Comparison of ENCODE assay signal across 1 cellular context in the genomic region with DNA sequence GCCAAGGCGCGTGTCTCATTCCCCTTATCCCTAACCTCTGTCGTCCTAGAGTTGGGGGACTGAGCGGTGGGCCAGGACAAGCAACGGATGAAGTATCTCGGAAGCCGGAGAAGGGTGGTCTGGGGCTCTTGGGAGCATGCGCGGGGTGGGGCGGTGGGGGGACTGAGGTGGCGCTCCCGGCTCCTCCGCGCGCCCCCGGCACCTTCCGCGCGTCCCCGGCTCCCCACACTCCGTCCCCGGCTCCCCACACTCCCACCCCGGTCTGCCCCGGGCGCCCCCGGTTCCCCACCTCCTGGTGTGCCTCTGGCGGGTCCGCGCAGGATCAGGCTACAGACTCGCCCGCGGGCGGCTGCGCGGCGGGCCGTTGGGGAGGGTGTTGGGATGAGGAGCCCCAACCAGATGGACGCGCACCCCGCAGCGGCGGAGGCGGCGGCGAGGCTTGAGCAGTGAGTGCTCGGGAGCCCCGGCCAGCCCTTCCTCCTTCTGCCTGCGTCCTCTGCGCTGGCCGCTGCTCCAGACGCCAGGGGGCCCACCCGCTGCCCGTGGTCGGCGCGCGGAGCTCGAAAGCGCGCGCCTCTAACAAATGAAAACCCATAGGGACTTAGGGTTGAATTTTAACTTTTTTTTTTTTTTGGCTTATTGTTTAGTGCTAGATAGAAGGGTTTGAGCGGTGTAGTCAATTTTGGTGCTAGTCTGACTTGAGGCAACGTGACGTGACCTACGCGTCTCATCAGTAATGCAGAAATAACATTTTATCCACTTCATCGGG.
TF ChIP-seq lines count a peak whose summit lies in the region.

No MANE protein-coding gene starts in this region.

TF ChIP-seq in HepG2, 621 proteins besides CTCF, POLR2A, EP300 and RAD21 (continued from another document and continues in another):
- TF ChIP-seq, protein P1, sequence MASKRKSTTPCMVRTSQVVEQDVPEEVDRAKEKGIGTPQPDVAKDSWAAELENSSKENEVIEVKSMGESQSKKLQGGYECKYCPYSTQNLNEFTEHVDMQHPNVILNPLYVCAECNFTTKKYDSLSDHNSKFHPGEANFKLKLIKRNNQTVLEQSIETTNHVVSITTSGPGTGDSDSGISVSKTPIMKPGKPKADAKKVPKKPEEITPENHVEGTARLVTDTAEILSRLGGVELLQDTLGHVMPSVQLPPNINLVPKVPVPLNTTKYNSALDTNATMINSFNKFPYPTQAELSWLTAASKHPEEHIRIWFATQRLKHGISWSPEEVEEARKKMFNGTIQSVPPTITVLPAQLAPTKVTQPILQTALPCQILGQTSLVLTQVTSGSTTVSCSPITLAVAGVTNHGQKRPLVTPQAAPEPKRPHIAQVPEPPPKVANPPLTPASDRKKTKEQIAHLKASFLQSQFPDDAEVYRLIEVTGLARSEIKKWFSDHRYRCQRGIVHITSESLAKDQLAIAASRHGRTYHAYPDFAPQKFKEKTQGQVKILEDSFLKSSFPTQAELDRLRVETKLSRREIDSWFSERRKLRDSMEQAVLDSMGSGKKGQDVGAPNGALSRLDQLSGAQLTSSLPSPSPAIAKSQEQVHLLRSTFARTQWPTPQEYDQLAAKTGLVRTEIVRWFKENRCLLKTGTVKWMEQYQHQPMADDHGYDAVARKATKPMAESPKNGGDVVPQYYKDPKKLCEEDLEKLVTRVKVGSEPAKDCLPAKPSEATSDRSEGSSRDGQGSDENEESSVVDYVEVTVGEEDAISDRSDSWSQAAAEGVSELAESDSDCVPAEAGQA (IDR thresholded peaks at IDR 0.05; ENCODE audit: low read depth): no peak
- TF ChIP-seq, protein P1 (CRISPR knock-in tag; IDR thresholded peaks at IDR 0.05; ENCODE audit: borderline replicate concordance): 0 out of 2 replicates have a peak, but pooled peaks have one; percentile 5
- TF ChIP-seq, protein P2, sequence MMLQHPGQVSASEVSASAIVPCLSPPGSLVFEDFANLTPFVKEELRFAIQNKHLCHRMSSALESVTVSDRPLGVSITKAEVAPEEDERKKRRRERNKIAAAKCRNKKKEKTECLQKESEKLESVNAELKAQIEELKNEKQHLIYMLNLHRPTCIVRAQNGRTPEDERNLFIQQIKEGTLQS (CRISPR knock-in tag; IDR thresholded peaks at IDR 0.05): peak; percentile 59; the same call in 1 of the 2 replicates
- TF ChIP-seq ZNF556 (CRISPR knock-in tag; IDR thresholded peaks at IDR 0.05; ENCODE audit: borderline replicate concordance): no peak
- no peak for TF ChIP-seq CC2D1A (CRISPR knock-in tag; IDR thresholded peaks at IDR 0.05)
- TF ChIP-seq YEATS4 (CRISPR knock-in tag; IDR thresholded peaks at IDR 0.05; ENCODE audit: borderline replicate concordance): 0 out of 2 replicates have a peak, but pooled peaks have one; percentile 38
- TF ChIP-seq HOXD1 (CRISPR knock-in tag; IDR thresholded peaks at IDR 0.05): peak; percentile 64; the same call in 1 of the 2 replicates
- TF ChIP-seq, protein P3, sequence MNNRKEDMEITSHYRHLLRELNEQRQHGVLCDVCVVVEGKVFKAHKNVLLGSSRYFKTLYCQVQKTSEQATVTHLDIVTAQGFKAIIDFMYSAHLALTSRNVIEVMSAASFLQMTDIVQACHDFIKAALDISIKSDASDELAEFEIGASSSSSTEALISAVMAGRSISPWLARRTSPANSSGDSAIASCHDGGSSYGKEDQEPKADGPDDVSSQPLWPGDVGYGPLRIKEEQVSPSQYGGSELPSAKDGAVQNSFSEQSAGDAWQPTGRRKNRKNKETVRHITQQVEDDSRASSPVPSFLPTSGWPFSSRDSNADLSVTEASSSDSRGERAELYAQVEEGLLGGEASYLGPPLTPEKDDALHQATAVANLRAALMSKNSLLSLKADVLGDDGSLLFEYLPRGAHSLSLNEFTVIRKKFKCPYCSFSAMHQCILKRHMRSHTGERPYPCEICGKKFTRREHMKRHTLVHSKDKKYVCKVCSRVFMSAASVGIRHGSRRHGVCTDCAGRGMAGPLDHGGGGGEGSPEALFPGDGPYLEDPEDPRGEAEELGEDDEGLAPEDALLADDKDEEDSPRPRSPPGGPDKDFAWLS (CRISPR knock-in tag; IDR thresholded peaks at IDR 0.05; ENCODE audit: borderline replicate concordance): no peak
- no peak for TF ChIP-seq SIN3B (IDR thresholded peaks at IDR 0.05; ENCODE audit: low read length)
- no peak for TF ChIP-seq NFRKB (IDR thresholded peaks at IDR 0.05)
- no peak for TF ChIP-seq ZNF780A (CRISPR knock-in tag; IDR thresholded peaks at IDR 0.05)
- TF ChIP-seq KDM1A (CRISPR knock-in tag; IDR thresholded peaks at IDR 0.05): no peak
- peak; percentile 16; the same call in 1 of the 2 replicates for TF ChIP-seq FOXA3 (CRISPR knock-in tag; IDR thresholded peaks at IDR 0.05)
- TF ChIP-seq, protein P4, sequence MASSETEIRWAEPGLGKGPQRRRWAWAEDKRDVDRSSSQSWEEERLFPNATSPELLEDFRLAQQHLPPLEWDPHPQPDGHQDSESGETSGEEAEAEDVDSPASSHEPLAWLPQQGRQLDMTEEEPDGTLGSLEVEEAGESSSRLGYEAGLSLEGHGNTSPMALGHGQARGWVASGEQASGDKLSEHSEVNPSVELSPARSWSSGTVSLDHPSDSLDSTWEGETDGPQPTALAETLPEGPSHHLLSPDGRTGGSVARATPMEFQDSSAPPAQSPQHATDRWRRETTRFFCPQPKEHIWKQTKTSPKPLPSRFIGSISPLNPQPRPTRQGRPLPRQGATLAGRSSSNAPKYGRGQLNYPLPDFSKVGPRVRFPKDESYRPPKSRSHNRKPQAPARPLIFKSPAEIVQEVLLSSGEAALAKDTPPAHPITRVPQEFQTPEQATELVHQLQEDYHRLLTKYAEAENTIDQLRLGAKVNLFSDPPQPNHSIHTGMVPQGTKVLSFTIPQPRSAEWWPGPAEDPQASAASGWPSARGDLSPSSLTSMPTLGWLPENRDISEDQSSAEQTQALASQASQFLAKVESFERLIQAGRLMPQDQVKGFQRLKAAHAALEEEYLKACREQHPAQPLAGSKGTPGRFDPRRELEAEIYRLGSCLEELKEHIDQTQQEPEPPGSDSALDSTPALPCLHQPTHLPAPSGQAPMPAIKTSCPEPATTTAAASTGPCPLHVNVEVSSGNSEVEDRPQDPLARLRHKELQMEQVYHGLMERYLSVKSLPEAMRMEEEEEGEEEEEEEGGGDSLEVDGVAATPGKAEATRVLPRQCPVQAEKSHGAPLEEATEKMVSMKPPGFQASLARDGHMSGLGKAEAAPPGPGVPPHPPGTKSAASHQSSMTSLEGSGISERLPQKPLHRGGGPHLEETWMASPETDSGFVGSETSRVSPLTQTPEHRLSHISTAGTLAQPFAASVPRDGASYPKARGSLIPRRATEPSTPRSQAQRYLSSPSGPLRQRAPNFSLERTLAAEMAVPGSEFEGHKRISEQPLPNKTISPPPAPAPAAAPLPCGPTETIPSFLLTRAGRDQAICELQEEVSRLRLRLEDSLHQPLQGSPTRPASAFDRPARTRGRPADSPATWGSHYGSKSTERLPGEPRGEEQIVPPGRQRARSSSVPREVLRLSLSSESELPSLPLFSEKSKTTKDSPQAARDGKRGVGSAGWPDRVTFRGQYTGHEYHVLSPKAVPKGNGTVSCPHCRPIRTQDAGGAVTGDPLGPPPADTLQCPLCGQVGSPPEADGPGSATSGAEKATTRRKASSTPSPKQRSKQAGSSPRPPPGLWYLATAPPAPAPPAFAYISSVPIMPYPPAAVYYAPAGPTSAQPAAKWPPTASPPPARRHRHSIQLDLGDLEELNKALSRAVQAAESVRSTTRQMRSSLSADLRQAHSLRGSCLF (CRISPR knock-in tag; IDR thresholded peaks at IDR 0.05; ENCODE audit: borderline replicate concordance): no peak
- no peak for TF ChIP-seq SAFB2 (CRISPR knock-in tag; IDR thresholded peaks at IDR 0.05; ENCODE audit: borderline replicate concordance, low read depth)
- no peak for TF ChIP-seq U2AF1 (optimal IDR thresholded peaks at IDR 0.05; ENCODE audit: low read depth, low read length)
- TF ChIP-seq GPN1 (CRISPR knock-in tag; IDR thresholded peaks at IDR 0.05; ENCODE audit: borderline replicate concordance): no peak
- no peak for TF ChIP-seq ZNF720 (CRISPR knock-in tag; IDR thresholded peaks at IDR 0.05)
- TF ChIP-seq HIVEP1 (CRISPR knock-in tag; IDR thresholded peaks at IDR 0.05): no peak
- TF ChIP-seq FOSL2 (CRISPR knock-in tag; IDR thresholded peaks at IDR 0.05): peak; percentile 48
- no peak for TF ChIP-seq ZNF124 (CRISPR knock-in tag; IDR thresholded peaks at IDR 0.05)
- TF ChIP-seq FLYWCH1 (CRISPR knock-in tag; IDR thresholded peaks at IDR 0.05): no peak
- TF ChIP-seq PAX8 (CRISPR knock-in tag; IDR thresholded peaks at IDR 0.05; ENCODE audit: borderline replicate concordance): no peak
- TF ChIP-seq NFATC3 (CRISPR knock-in tag; IDR thresholded peaks at IDR 0.05): no peak
- peak; percentile 55; the same call in 1 of the 2 replicates for TF ChIP-seq KDM5B (CRISPR knock-in tag; IDR thresholded peaks at IDR 0.05; ENCODE audit: borderline replicate concordance)
- TF ChIP-seq, protein P5, sequence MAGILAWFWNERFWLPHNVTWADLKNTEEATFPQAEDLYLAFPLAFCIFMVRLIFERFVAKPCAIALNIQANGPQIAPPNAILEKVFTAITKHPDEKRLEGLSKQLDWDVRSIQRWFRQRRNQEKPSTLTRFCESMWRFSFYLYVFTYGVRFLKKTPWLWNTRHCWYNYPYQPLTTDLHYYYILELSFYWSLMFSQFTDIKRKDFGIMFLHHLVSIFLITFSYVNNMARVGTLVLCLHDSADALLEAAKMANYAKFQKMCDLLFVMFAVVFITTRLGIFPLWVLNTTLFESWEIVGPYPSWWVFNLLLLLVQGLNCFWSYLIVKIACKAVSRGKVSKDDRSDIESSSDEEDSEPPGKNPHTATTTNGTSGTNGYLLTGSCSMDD (CRISPR knock-in tag; IDR thresholded peaks at IDR 0.05): no peak
- TF ChIP-seq, protein P6, sequence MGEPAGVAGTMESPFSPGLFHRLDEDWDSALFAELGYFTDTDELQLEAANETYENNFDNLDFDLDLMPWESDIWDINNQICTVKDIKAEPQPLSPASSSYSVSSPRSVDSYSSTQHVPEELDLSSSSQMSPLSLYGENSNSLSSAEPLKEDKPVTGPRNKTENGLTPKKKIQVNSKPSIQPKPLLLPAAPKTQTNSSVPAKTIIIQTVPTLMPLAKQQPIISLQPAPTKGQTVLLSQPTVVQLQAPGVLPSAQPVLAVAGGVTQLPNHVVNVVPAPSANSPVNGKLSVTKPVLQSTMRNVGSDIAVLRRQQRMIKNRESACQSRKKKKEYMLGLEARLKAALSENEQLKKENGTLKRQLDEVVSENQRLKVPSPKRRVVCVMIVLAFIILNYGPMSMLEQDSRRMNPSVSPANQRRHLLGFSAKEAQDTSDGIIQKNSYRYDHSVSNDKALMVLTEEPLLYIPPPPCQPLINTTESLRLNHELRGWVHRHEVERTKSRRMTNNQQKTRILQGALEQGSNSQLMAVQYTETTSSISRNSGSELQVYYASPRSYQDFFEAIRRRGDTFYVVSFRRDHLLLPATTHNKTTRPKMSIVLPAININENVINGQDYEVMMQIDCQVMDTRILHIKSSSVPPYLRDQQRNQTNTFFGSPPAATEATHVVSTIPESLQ (CRISPR knock-in tag; conservative IDR thresholded peaks at IDR 0.05): 0 out of 2 replicates have a peak, but pooled peaks have one; percentile 52
- TF ChIP-seq DMAP1 (CRISPR knock-in tag; IDR thresholded peaks at IDR 0.05): peak; percentile 57; the same call in 1 of the 2 replicates
- TF ChIP-seq HOXA5 (CRISPR knock-in tag; IDR thresholded peaks at IDR 0.05): peak; percentile 59; the same call in 1 of the 2 replicates
- no peak for TF ChIP-seq ZNF773 (CRISPR knock-in tag; IDR thresholded peaks at IDR 0.05; ENCODE audit: borderline replicate concordance)
- no peak for TF ChIP-seq SRSF9 (IDR thresholded peaks at IDR 0.05; ENCODE audit: borderline replicate concordance, insufficient read depth, low read depth, low read length, poor library complexity, severe bottlenecking)
- TF ChIP-seq ZNF878 (CRISPR knock-in tag; IDR thresholded peaks at IDR 0.05): no peak
- no peak for TF ChIP-seq CENPT (CRISPR knock-in tag; IDR thresholded peaks at IDR 0.05; ENCODE audit: low read depth)
